Comparison of ENCODE assay signal across 8 cellular contexts in genomic region chr2:54330226-54331094, GRCh38.
A peak's percentile ranks its signal among the peaks of the same experiment; 100 is the strongest.
DNase-seq lines count a peak whose midpoint lies in the region; ATAC-seq and TF ChIP-seq lines count a peak whose summit lies in the region.

No MANE protein-coding gene starts in this region.

- H3K4me3 ChIP-seq in ACC112 (ENCODE audit: low read depth, low read length) (peak overlapping the region; percentile 78), cardiac fibroblast (replicated peaks in 1 of 2; ENCODE audit: low read depth in 2 of 2, low read length in 2 of 2) (peak overlapping the region; percentile 59 to 66), skin epidermis (peak overlapping the region; percentile 31 to 55 (median 41))

- intact Hi-C loops in activated B cell treated with CpG ODN at 0.5 μM for 24 hours (cut with micrococcal nuclease): loop anchor here (1.0 to 10.0 kb wide), 6 partner anchors 64 to 902 kb away; partner anchors contain the start of genes ACYP2, CLHC1, EML6 and RPS27A

- no peaks in the 10 kb centered on the region for H3K27me3 ChIP-seq in ACC112 (ENCODE audit: insufficient read depth, low read length)

- CTCF ChIA-PET in activated B cell treated with CpG ODN at 0.5 μM for 24 hours (lab: Charles Lee): interaction anchor here (1.1 kb wide), 1 partner anchor 374 kb away, joined by 3 read pairs; no protein-coding TSS in a partner anchor

- peak overlapping the region; percentile 88 for H2AFZ ChIP-seq in ACC112 (ENCODE audit: low read length, unreplicated experiment)

- peak overlapping the region; percentile 89 for H3K4me3 Mint-ChIP-seq in activated B cell treated with CpG ODN at 0.5 μM for 24 hours

- H3K27ac Mint-ChIP-seq in activated B cell treated with CpG ODN at 0.5 μM for 24 hours: peak overlapping the region; percentile 70

- peaks cover 21% of the 10 kb centered on the region for H3K4me1 Mint-ChIP-seq in activated B cell treated with CpG ODN at 0.5 μM for 24 hours

- TF ChIP-seq CTCF in activated B cell treated with CpG ODN at 0.5 μM for 24 hours (IDR thresholded peaks at IDR 0.05) (no peak), cardiac fibroblast (IDR thresholded peaks at IDR 0.05; ENCODE audit: low read depth, low read length) (no peak)

- H3K36me3 ChIP-seq in ACC112 (ENCODE audit: insufficient read depth, low read length): no peaks in the 10 kb centered on the region

- H3K79me2 ChIP-seq in ACC112 (ENCODE audit: control insufficient read depth, insufficient read depth, low read length, unreplicated experiment): no peaks in the 10 kb centered on the region

- peak; percentile 69 for DNase-seq in NCI-H2196 treated with DMSO at 0.1 percent for 48 hours (lab: John Stamatoyannopoulos, UW; ENCODE audit: unreplicated experiment)
- DNase-seq in activated B cell treated with CpG ODN at 0.5 μM for 24 hours: peak; percentile 77
- peak; percentile 96 for DNase-seq in cardiac fibroblast (ENCODE audit: low read depth in 2 of 2)
- peak; percentile 98 for DNase-seq in iPS-NIHi11 (ENCODE audit: low spot score)

- peak; percentile 90 for ATAC-seq in GM18870 (IDR thresholded peaks at IDR 0.05; ENCODE audit: unreplicated experiment)
- peak; percentile 96 for ATAC-seq in HG03139 (IDR thresholded peaks at IDR 0.05; ENCODE audit: unreplicated experiment)
- ATAC-seq in activated B cell treated with CpG ODN at 0.5 μM for 24 hours (ENCODE audit: low read depth): peak; percentile 96

- H3K4me1 ChIP-seq in ACC112 (ENCODE audit: control insufficient read depth, insufficient read depth, low read length, unreplicated experiment): peaks cover 7% of the 10 kb centered on the region

- POLR2A ChIA-PET in activated B cell treated with CpG ODN at 0.5 μM for 24 hours (lab: Charles Lee): interaction anchor here (0.6 to 0.7 kb wide), 2 partner anchors 9 to 215 kb away, joined by 3 read pairs; no protein-coding TSS in a partner anchor

- no peaks in the 10 kb centered on the region for H3K9me3 Mint-ChIP-seq in activated B cell treated with CpG ODN at 0.5 μM for 24 hours

- no peak overlapping the region; the same call in 1 of the 2 replicates for H3K27ac ChIP-seq in ACC112 (ENCODE audit: low read depth, low read length)
- H3K27ac ChIP-seq in skin epidermis: peak overlapping the region; percentile 35 to 93 (median 76)

- peaks cover 13% of the 10 kb centered on the region for H3K27me3 Mint-ChIP-seq in activated B cell treated with CpG ODN at 0.5 μM for 24 hours

- no peaks in the 10 kb centered on the region for H3K36me3 Mint-ChIP-seq in activated B cell treated with CpG ODN at 0.5 μM for 24 hours (ENCODE audit: low read depth)
